In genomic region chr1:232942413-232943294, GRCh38 we compare ENCODE assay signal across 24 cellular contexts.
"Had no signal": no experiment of that assay in that cellular context is flagged by ENCODE, and none has a peak within 500 bp of the region (broad histone marks: within the 10 kb centered on the region; RNA-seq: fewer than 3 reads in every experiment).

No MANE protein-coding gene starts in this region.

- H3K4me2 ChIP-seq: hepatocyte had no signal

- H3K27ac ChIP-seq: brain microvascular endothelial cell, gastroesophageal sphincter, hepatocyte, neutrophil, sigmoid colon, tibial nerve had no signal

- H3K27ac Mint-ChIP-seq: mesothelial cell of epicardium; progenitor cell of endocrine pancreas; T-helper 1 cell treated with Interleukin-12 subunit alpha and Interleukin-12 subunit beta and Interleukin-4 antibody, amounts not matched to agents 30 μg/mL and 1 μg/mL, for 36 hours had no signal

- H3K9me3 Mint-ChIP-seq: T-helper 1 cell treated with Interleukin-12 subunit alpha and Interleukin-12 subunit beta and Interleukin-4 antibody, amounts not matched to agents 30 μg/mL and 1 μg/mL, for 36 hours had no signal

- H3K79me2 ChIP-seq: hepatocyte had no signal

- H3K36me3 Mint-ChIP-seq: mesothelial cell of epicardium; stimulated activated memory B cell treated with anti-CD40 and anti-IgM and Interleukin-4, amounts not matched to agents 10 μg/mL and 1 μg/mL and 100 μg/mL, for 72 hours had no signal

- H3K4me3 ChIP-seq: gastroesophageal sphincter, hepatocyte, sigmoid colon, tibial nerve had no signal

- H3K9me3 ChIP-seq: neutrophil, sigmoid colon had no signal

- H3K4me1 ChIP-seq: gastroesophageal sphincter, sigmoid colon, tibial nerve had no signal

- H3K27me3 ChIP-seq: brain microvascular endothelial cell, hepatocyte, neutrophil, sigmoid colon had no signal

- DNase-seq: activated CD4-positive, alpha-beta T cell treated with anti-CD3 and anti-CD28 coated beads, Interleukin-2, amount 50 U/mL, for 1 hour; activated CD4-positive, CD25-positive, alpha-beta regulatory T cell treated with anti-CD3 and anti-CD28 coated beads, Interleukin-2, amount 50 U/mL, for 72 hours; activated effector memory CD4-positive, alpha-beta T cell treated with Interleukin-2 at 50 U/mL for 16 hours; activated T-cell treated with anti-CD3 and anti-CD28 coated beads for 4 hours; activated T-cell treated with anti-CD3 and anti-CD28 coated beads, Interleukin-2, amount 50 U/mL, for 72 hours; brain microvascular endothelial cell; central memory CD4-positive, alpha-beta T cell; islet precursor cell; mammary epithelial cell; naive thymus-derived CD4-positive, alpha-beta T cell; sigmoid colon; small intestine; stimulated activated CD4-positive, alpha-beta T cell treated with anti-CD3 and anti-CD28 coated beads, Interleukin-1b, Interleukin-23, amount 100 ng/mL, for 48 hours; SW 1271; T-helper 9 cell had no signal

- ATAC-seq: gastroesophageal sphincter had no signal

- H2AFZ ChIP-seq: hepatocyte had no signal

- H3K4me3 Mint-ChIP-seq: activated naive CD8-positive, alpha-beta T cell; mesothelial cell of epicardium; stimulated activated memory B cell treated with anti-CD40 and anti-IgM and Interleukin-4, amounts not matched to agents 10 μg/mL and 1 μg/mL and 100 μg/mL, for 72 hours; T-helper 1 cell treated with Interleukin-12 subunit alpha and Interleukin-12 subunit beta and Interleukin-4 antibody, amounts not matched to agents 30 μg/mL and 1 μg/mL, for 36 hours had no signal

- H3K36me3 ChIP-seq: brain microvascular endothelial cell, gastroesophageal sphincter, neutrophil, sigmoid colon, tibial nerve had no signal
